8 cellular contexts compared by ENCODE assay signal in genomic region chr3:146469206-146470017, GRCh38. TPM values are rescaled to one million over a fixed set of nuclear protein-coding genes. Genes with fewer than 3 reads are reported as not detected.
DNase-seq lines count a peak whose midpoint lies in the region; ATAC-seq and TF ChIP-seq lines count a peak whose summit lies in the region.

TSS of gene PLSCR2 (minus strand) at chr3:146469561. CDS start at chr3:146459904, 9,657 bp downstream.

- H3K9me3 ChIP-seq in RWPE2 (ENCODE audit: severe bottlenecking) (no peaks in the 10 kb centered on the region), right cardiac atrium (ENCODE audit: control insufficient read depth, low read length) (no peaks in the 10 kb centered on the region)

- no peaks in the 10 kb centered on the region for H3K27me3 ChIP-seq in RWPE2 (ENCODE audit: insufficient read depth, poor library complexity, severe bottlenecking)
- no peaks in the 10 kb centered on the region for H3K27me3 ChIP-seq in right cardiac atrium (ENCODE audit: control insufficient read depth, insufficient read depth)

- 8% methylated on average over 50 of the region's 50 CpGs for WGBS in right cardiac atrium

- TF ChIP-seq CTCF in 22Rv1 (IDR thresholded peaks at IDR 0.05) (no peak), RWPE2 (IDR thresholded peaks at IDR 0.05; ENCODE audit: poor library complexity, severe bottlenecking) (no peak)

- H3K36me3 ChIP-seq in RWPE2 (ENCODE audit: low read depth): no peaks in the 10 kb centered on the region

- ATAC-seq in GM18867 (IDR thresholded peaks at IDR 0.05; ENCODE audit: unreplicated experiment): peak; percentile 97
- ATAC-seq in HG03103 (IDR thresholded peaks at IDR 0.05; ENCODE audit: low read depth, unreplicated experiment): peak; percentile 97
- peak; percentile 40; the same call in 2 of the 3 replicates for ATAC-seq in RWPE2 (ENCODE audit: low read depth)
- peak; percentile 92 to 95 for ATAC-seq in right cardiac atrium

- H3K4me1 ChIP-seq in RWPE2 (ENCODE audit: insufficient read depth, poor library complexity, severe bottlenecking) (peaks cover 25% of the 10 kb centered on the region), right cardiac atrium (ENCODE audit: control insufficient read depth, insufficient read depth, low read length) (peaks cover 2% of the 10 kb centered on the region)

- intact Hi-C loops in right cardiac atrium (cut with DNase I): no loop called here

- H3K4me3 ChIP-seq in RWPE2 (ENCODE audit: severe bottlenecking): peak within 1 kb of the TSS; percentile 20
- peak within 1 kb of the TSS; percentile 76 for H3K4me3 ChIP-seq in right cardiac atrium (ENCODE audit: low read length)
- H3K4me3 ChIP-seq in skin epidermis: peak within 1 kb of the TSS; percentile 44 to 66 (median 55)

- DNase-seq in RWPE2 (ENCODE audit: low spot score) (no peak), right cardiac atrium (peak; percentile 65 to 86 (median 84)), SIG-M5 (lab: John Stamatoyannopoulos, UW) (no peak)
- DNase-seq in activated naive CD8-positive, alpha-beta T cell treated with anti-CD3 and anti-CD28 coated beads, Interleukin-2, amount 50 U/mL, for 16 hours (ENCODE audit: low read depth, low spot score): peak; percentile 46

- peak within 1 kb of the TSS; percentile 47 for H3K27ac ChIP-seq in 22Rv1
- H3K27ac ChIP-seq in RWPE2 (ENCODE audit: poor library complexity, severe bottlenecking): peak within 1 kb of the TSS; percentile 20
- H3K27ac ChIP-seq in right cardiac atrium (ENCODE audit: low read length): no peak within 1 kb of the TSS
- H3K27ac ChIP-seq in skin epidermis: peak within 1 kb of the TSS in 20 of 21 experiments; percentile 46 to 90 (median 84)

RNA-seq across cellular contexts. Expression of gene PLSCR2, which starts in this region (rescaled TPM):
- total RNA-seq in right cardiac atrium: under 1 TPM in 1 of 4 donors, not detected in 3; 0.23 TPM
- not detected for polyA plus RNA-seq in right cardiac atrium

Comparison
In these comparisons a context has a peak if more than half of its experiments do, and no peak if none do; other contexts are left out.
1. Peak in DNase-seq, ATAC-seq and H3K4me3 ChIP-seq in right cardiac atrium; RNA of the gene not detected or under 1 TPM.
2. ATAC-seq: peak in every context shown above with its lines; median percentile 97 in GM18867; 97 in HG03103; 94 in right cardiac atrium; 40 in RWPE2.
3. H3K4me3 ChIP-seq: peak in every context shown above with its lines; median percentile 76 in right cardiac atrium; 55 in skin epidermis; 20 in RWPE2.